ENCODE assay signal across 11 cellular contexts in the genomic region with DNA sequence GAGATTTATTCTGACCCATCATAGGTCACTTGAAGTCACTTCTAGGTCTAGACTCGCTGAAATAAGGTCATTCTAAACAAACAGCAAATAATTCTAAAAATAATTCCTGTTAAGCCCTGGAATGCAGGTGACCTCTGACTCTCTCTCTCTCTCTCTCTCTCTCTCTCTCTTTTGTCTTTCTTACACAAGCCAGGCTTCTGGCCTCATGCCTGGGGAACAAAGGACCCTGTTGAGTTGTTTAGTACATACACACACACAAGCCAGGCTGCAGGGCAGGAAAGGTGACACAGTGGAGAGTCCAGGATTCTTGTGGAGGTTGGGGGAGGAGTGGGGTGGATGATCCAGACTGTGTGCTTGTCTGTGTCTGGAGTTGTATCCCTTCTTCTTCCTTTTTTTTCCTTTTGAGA. TPM values are rescaled to one million over a fixed set of nuclear protein-coding genes. Genes with fewer than 3 reads are reported as not detected.
A peak's percentile ranks its signal among the peaks of the same experiment; 100 is the strongest.
DNase-seq lines count a peak whose midpoint lies in the region; ATAC-seq and TF ChIP-seq lines count a peak whose summit lies in the region.
"Had no signal": no experiment of that assay in that cellular context is flagged by ENCODE, and none has a peak within 500 bp of the region (broad histone marks: within the 10 kb centered on the region; RNA-seq: fewer than 3 reads in every experiment).

No MANE protein-coding gene starts in this region.

- H3K4me3 ChIP-seq in choroid plexus epithelial cell (ENCODE audit: low read depth, low read length) (no peak overlapping the region), lower lobe of right lung (no peak overlapping the region)

- no peak overlapping the region for H3K27ac ChIP-seq in lower lobe of right lung

- peaks cover 34% of the 10 kb centered on the region for H3K4me1 ChIP-seq in lower lobe of right lung

- DNase-seq in Right ventricle myocardium superior: peak; percentile 64
- DNase-seq in left cardiac atrium: no peak
- DNase-seq in choroid plexus epithelial cell (ENCODE audit: low read depth): peak; percentile 91
- DNase-seq in lower lobe of right lung: peak; percentile 74
- DNase-seq in stimulated activated CD8-positive, alpha-beta memory T cell treated with anti-CD3 and anti-CD28 coated beads, Interleukin-4, amount 100 ng/mL, for 48 hours: no peak
- DNase-seq in central memory CD4-positive, alpha-beta T cell: no peak
- DNase-seq: foreskin melanocyte, NCI-H2171 had no signal

- no peaks in the 10 kb centered on the region for H3K9me3 ChIP-seq in lower lobe of right lung

- TF ChIP-seq CTCF in choroid plexus epithelial cell (conservative IDR thresholded peaks at IDR 0.05; ENCODE audit: low read depth, low read length) (no peak), lower lobe of right lung (IDR thresholded peaks at IDR 0.05) (no peak)

- intact Hi-C loops in Right ventricle myocardium superior (cut with DNase I): no loop called here
- intact Hi-C loops in left cardiac atrium (cut with DNase I): no loop called here
- intact Hi-C loops in lower lobe of right lung (cut with DNase I): no loop called here

- no peaks in the 10 kb centered on the region for H3K27me3 ChIP-seq in lower lobe of right lung (ENCODE audit: low read depth)

- ATAC-seq in Right ventricle myocardium superior (ENCODE audit: poor library complexity): peak; percentile 43
- no peak for ATAC-seq in left cardiac atrium
- peak; percentile 35 to 46 for ATAC-seq in lower lobe of right lung
- ATAC-seq in GM18867 (IDR thresholded peaks at IDR 0.05; ENCODE audit: unreplicated experiment): no peak
- no peak for ATAC-seq in GM19324 (IDR thresholded peaks at IDR 0.05; ENCODE audit: low FRiP score, unreplicated experiment)

- no peaks in the 10 kb centered on the region for H3K36me3 ChIP-seq in lower lobe of right lung

RNA-seq across cellular contexts. Expression of gene MEX3A, which starts 4.0 kb away (rescaled TPM):
- total RNA-seq in Right ventricle myocardium superior (0.16 TPM), left cardiac atrium (under 1 TPM; 0.15 to 0.42 TPM), lower lobe of right lung (0.74 TPM)

RNA-seq across cellular contexts. Expression of gene RAB25, which starts 25.3 kb away (rescaled TPM):
- total RNA-seq in Right ventricle myocardium superior (not detected), left cardiac atrium (not detected), lower lobe of right lung (58.0 TPM)
- total RNA-seq: cerebellum had no signal

RNA-seq across cellular contexts. Expression of gene LMNA, which starts 28.3 kb away (rescaled TPM):
- 270 TPM for total RNA-seq in Right ventricle myocardium superior
- total RNA-seq in left cardiac atrium: 100 to 1,000 TPM; 264 to 384 TPM
- 235 TPM for total RNA-seq in lower lobe of right lung

RNA-seq across cellular contexts. Expression of gene LAMTOR2, which starts 31.7 kb away (rescaled TPM):
- total RNA-seq in Right ventricle myocardium superior (64.4 TPM), left cardiac atrium (10 to 100 TPM; 48.9 to 54.4 TPM), lower lobe of right lung (66.5 TPM)

RNA-seq across cellular contexts. Expression of gene UBQLN4, which starts 32.7 kb away (rescaled TPM):
- total RNA-seq in Right ventricle myocardium superior: 30.4 TPM
- total RNA-seq in left cardiac atrium: 10 to 100 TPM; 23.6 to 27.2 TPM
- 32.5 TPM for total RNA-seq in lower lobe of right lung

Comparison
In these comparisons a context has a peak if more than half of its experiments do, and no peak if none do; other contexts are left out.
1. ATAC-seq: peak in Right ventricle myocardium superior (single experiment) and lower lobe of right lung (2 of 2); none in left cardiac atrium (0 of 2), GM18867 (single experiment) and GM19324 (single experiment).
2. DNase-seq: peak in Right ventricle myocardium superior (single experiment), choroid plexus epithelial cell (single experiment) and lower lobe of right lung (single experiment); none in left cardiac atrium (single experiment), stimulated activated CD8-positive, alpha-beta memory T cell treated with anti-CD3 and anti-CD28 coated beads, Interleukin-4, amount 100 ng/mL, for 48 hours (single experiment) and central memory CD4-positive, alpha-beta T cell (single experiment).
3. RNA of gene RAB25, which starts 25.3 kb away (total RNA-seq): 58.0 TPM in lower lobe of right lung (single experiment); not detected in left cardiac atrium and not detected in Right ventricle myocardium superior (single experiment); every median in the first group is over 10 times any median in the second.